ENCODE assay signal across 14 cellular contexts in the genomic region with DNA sequence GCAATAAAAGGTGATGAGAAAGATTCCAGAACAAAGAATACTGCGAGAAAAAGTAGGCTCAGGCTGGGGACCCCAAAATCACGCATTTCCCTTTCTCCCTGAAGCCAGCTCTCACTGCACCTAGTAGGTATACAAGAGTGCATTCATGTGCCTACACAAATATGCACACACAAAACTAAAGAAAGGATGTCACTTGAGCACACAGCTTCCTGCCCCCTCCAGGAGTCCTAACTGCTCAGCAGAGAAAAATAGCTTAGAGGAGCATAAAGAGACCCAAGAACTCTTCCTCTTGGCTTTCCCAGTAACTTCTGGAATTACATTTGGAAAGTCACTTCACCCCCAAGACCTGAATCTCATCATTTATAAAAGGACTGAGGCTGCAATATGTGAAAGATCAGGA. TPM values are rescaled to one million over a fixed set of nuclear protein-coding genes. Genes with fewer than 3 reads are reported as not detected.
DNase-seq lines count a peak whose midpoint lies in the region; ATAC-seq and TF ChIP-seq lines count a peak whose summit lies in the region.
"Had no signal": no experiment of that assay in that cellular context is flagged by ENCODE, and none has a peak within 500 bp of the region (broad histone marks: within the 10 kb centered on the region; RNA-seq: fewer than 3 reads in every experiment).

No MANE protein-coding gene starts in this region.

- no peak for TF ChIP-seq CTCF in A673 (conservative IDR thresholded peaks at IDR 0.05; ENCODE audit: low read depth, low read length)
- TF ChIP-seq CTCF in progenitor cell of endocrine pancreas (IDR thresholded peaks at IDR 0.05; ENCODE audit: unreplicated experiment), result no peak
- no peak for TF ChIP-seq CTCF in tibial artery (IDR thresholded peaks at IDR 0.05)

- intact Hi-C loops in A673 (cut with micrococcal nuclease; ENCODE audit: unreplicated experiment), result loop anchor here (5.0 kb wide), 1 partner anchor 34 kb away; no protein-coding TSS in a partner anchor
- intact Hi-C loops in CD4-positive, alpha-beta memory T cell (cut with micrococcal nuclease), result no loop called here
- intact Hi-C loops in tibial artery (cut with DNase I; ENCODE audit: low total_unique reads), result no loop called here

- no peaks in the 10 kb centered on the region for H3K27me3 ChIP-seq in A673 (replicated peaks; ENCODE audit: insufficient read depth, low read depth, low read length, poor library complexity)
- no peaks in the 10 kb centered on the region for H3K27me3 ChIP-seq in CD4-positive, alpha-beta memory T cell (ENCODE audit: insufficient read depth, low read length)
- no peaks in the 10 kb centered on the region for H3K27me3 ChIP-seq in tibial artery

- BruUV-seq in A673 (replicated peaks; lab: Mats Ljungman, UMichigan), result no TSS peak

- no peaks in the 10 kb centered on the region for H3K9me3 ChIP-seq in A673 (ENCODE audit: low read depth, low read length, poor library complexity, severe bottlenecking)
- H3K9me3 ChIP-seq in CD4-positive, alpha-beta memory T cell (ENCODE audit: control insufficient read depth in 1 of 2, low read length in 2 of 2), result no peaks in the 10 kb centered on the region
- H3K9me3 ChIP-seq in SK-N-MC (ENCODE audit: low read depth, low read length), result no peaks in the 10 kb centered on the region
- H3K9me3 ChIP-seq in tibial artery, result no peaks in the 10 kb centered on the region
- H3K9me3 ChIP-seq: Caco-2 had no signal

- peaks cover 9% of the 10 kb centered on the region for H3K36me3 ChIP-seq in A673 (ENCODE audit: insufficient read depth, low read length, poor library complexity, severe bottlenecking)
- H3K36me3 ChIP-seq in CD4-positive, alpha-beta memory T cell (ENCODE audit: insufficient read depth, low read length), result no peaks in the 10 kb centered on the region
- H3K36me3 ChIP-seq in SK-N-MC (ENCODE audit: insufficient read depth, low read length), result peaks cover 31% of the 10 kb centered on the region
- no peaks in the 10 kb centered on the region for H3K36me3 ChIP-seq in tibial artery

- POLR2A ChIA-PET in A673 (lab: Charles Lee; ENCODE audit: low non-redundant PET), result no interaction called here
- POLR2A ChIA-PET in CD4-positive, alpha-beta memory T cell (lab: Charles Lee; ENCODE audit: partially characterized antibody), result interaction anchor here (0.5 to 1.6 kb wide), 3 partner anchors 28 to 77 kb away, joined by 3 to 7 read pairs (median 3); partner anchors contain the start of gene JAK1

- H3K4me1 Mint-ChIP-seq in CD4-positive, alpha-beta memory T cell, result peaks cover 73 to 94% (median 83%) of the 10 kb centered on the region in 4 donors
- peaks cover 94 to 100% of the 10 kb centered on the region in 2 donors for H3K4me1 Mint-ChIP-seq in immature natural killer cell
- peaks cover 13% of the 10 kb centered on the region for H3K4me1 Mint-ChIP-seq in progenitor cell of endocrine pancreas (ENCODE audit: low read depth)

- H3K36me3 Mint-ChIP-seq in CD4-positive, alpha-beta memory T cell, result peaks cover 30 to 38% of the 10 kb centered on the region in 2 donors
- H3K36me3 Mint-ChIP-seq in immature natural killer cell, result peaks cover 0 to 15% (median 3%) of the 10 kb centered on the region in 3 donors
- peaks cover 5% of the 10 kb centered on the region for H3K36me3 Mint-ChIP-seq in progenitor cell of endocrine pancreas (ENCODE audit: insufficient read depth)

- H3K27ac ChIP-seq in A673 (ENCODE audit: low read depth, low read length, poor library complexity, severe bottlenecking) (peak overlapping the region; percentile 70), SK-N-MC (peak overlapping the region; percentile 85), tibial artery (no peak overlapping the region)
- H3K27ac ChIP-seq in CD4-positive, alpha-beta memory T cell (ENCODE audit: low read depth, low read length), result no peak overlapping the region

- no peak for DNase-seq in A673 (ENCODE audit: low spot score)
- DNase-seq in CD4-positive, alpha-beta memory T cell, result no peak
- DNase-seq in SK-N-MC (ENCODE audit: low read depth, low spot score), result no peak
- no peak for DNase-seq in immature natural killer cell
- no peak for DNase-seq in progenitor cell of endocrine pancreas (ENCODE audit: low spot score, unreplicated experiment)
- no peak for DNase-seq in stimulated activated naive CD8-positive, alpha-beta T cell treated with anti-CD3 and anti-CD28 coated beads, Interleukin-15, Interleukin-2, amounts not matched to agents 100 U/mL and 50 U/mL, for 24 hours
- no peak for DNase-seq in tibial artery
- DNase-seq: Caco-2, Karpas-422, NCI-H1930, NCI-H2171, SIG-M5 had no signal

- peak overlapping the region in 6 of 8 donors; percentile 45 to 74 (median 58) for H3K4me3 Mint-ChIP-seq in CD4-positive, alpha-beta memory T cell
- peak overlapping the region; percentile 44 to 66 (median 58) for H3K4me3 Mint-ChIP-seq in immature natural killer cell
- H3K4me3 Mint-ChIP-seq in progenitor cell of endocrine pancreas (ENCODE audit: low read depth), result no peak overlapping the region

- no peaks in the 10 kb centered on the region for H3K27me3 Mint-ChIP-seq in CD4-positive, alpha-beta memory T cell
- peaks cover 11 to 21% (median 15%) of the 10 kb centered on the region in 3 donors for H3K27me3 Mint-ChIP-seq in immature natural killer cell (ENCODE audit: low read depth in 3 of 3)
- no peaks in the 10 kb centered on the region for H3K27me3 Mint-ChIP-seq in progenitor cell of endocrine pancreas

- peaks cover 69% of the 10 kb centered on the region for H3K4me1 ChIP-seq in A673 (ENCODE audit: insufficient read depth, low read length, poor library complexity, severe bottlenecking)
- H3K4me1 ChIP-seq in CD4-positive, alpha-beta memory T cell (ENCODE audit: insufficient read depth, low read length), result peaks cover 71% of the 10 kb centered on the region
- peaks cover 0 to 13% (median 7%) of the 10 kb centered on the region in 4 donors for H3K4me1 ChIP-seq in tibial artery
- H3K4me1 ChIP-seq: Caco-2 had no signal

- H3K4me3 ChIP-seq in A673 (ENCODE audit: low read depth, low read length, poor library complexity, severe bottlenecking), result no peak overlapping the region
- no peak overlapping the region for H3K4me3 ChIP-seq in CD4-positive, alpha-beta memory T cell (ENCODE audit: low read length in 2 of 2)
- H3K4me3 ChIP-seq in SK-N-MC, result peak overlapping the region; percentile 9; the same call in 1 of the 2 replicates
- H3K4me3 ChIP-seq in tibial artery, result no peak overlapping the region

- CTCF ChIA-PET in A673 (lab: Charles Lee), result interaction anchor here (0.5 kb wide), 1 partner anchor 38 kb away, joined by 3 read pairs; no protein-coding TSS in a partner anchor
- CTCF ChIA-PET in CD4-positive, alpha-beta memory T cell (lab: Charles Lee; ENCODE audit: partially characterized antibody), result no interaction called here

- ATAC-seq in GM18907 (IDR thresholded peaks at IDR 0.05; ENCODE audit: unreplicated experiment), result no peak
- no peak for ATAC-seq in stimulated activated naive CD8-positive, alpha-beta T cell treated with anti-CD3 and anti-CD28 coated beads, Interleukin-15, Interleukin-2, amounts not matched to agents 100 U/mL and 50 U/mL, for 24 hours
- ATAC-seq: HCT116 had no signal

- peak overlapping the region in 6 of 7 donors; percentile 31 to 82 (median 64) for H3K27ac Mint-ChIP-seq in CD4-positive, alpha-beta memory T cell
- H3K27ac Mint-ChIP-seq in immature natural killer cell (peak overlapping the region; percentile 64 to 96 (median 78)), progenitor cell of endocrine pancreas (no peak overlapping the region)

- H3K9ac ChIP-seq in SK-N-MC (ENCODE audit: insufficient read length), result no peak overlapping the region

- peaks cover 0 to 8% (median under 1%) of the 10 kb centered on the region in 8 donors for H3K9me3 Mint-ChIP-seq in CD4-positive, alpha-beta memory T cell
- no peaks in the 10 kb centered on the region for H3K9me3 Mint-ChIP-seq in immature natural killer cell
- peaks cover 7% of the 10 kb centered on the region for H3K9me3 Mint-ChIP-seq in progenitor cell of endocrine pancreas (ENCODE audit: low read depth)

RNA-seq across cellular contexts. Expression of gene JAK1, which starts 38.0 kb away (rescaled TPM):
- total RNA-seq in A673 (2021) (318 and 339 TPM in 2 replicates), progenitor cell of endocrine pancreas (30.2 and 32.5 TPM in 2 replicates)
- 100 to 1,000 TPM; 370 to 372 TPM for total RNA-seq in CD4-positive, alpha-beta memory T cell
- 100 to 1,000 TPM; 163 to 258 TPM for polyA plus RNA-seq in CD4-positive, alpha-beta memory T cell
- 100 to 1,000 TPM; 265 to 734 (median 416) TPM for polyA plus RNA-seq in immature natural killer cell

Comparison
In these comparisons a context has a peak if more than half of its experiments do, and no peak if none do; other contexts are left out.
1. H3K27ac ChIP-seq: peak in A673 (single experiment) and SK-N-MC (single experiment); none in CD4-positive, alpha-beta memory T cell (single experiment) and tibial artery (0 of 2).